1 cellular context compared by ENCODE assay signal in the genomic region with DNA sequence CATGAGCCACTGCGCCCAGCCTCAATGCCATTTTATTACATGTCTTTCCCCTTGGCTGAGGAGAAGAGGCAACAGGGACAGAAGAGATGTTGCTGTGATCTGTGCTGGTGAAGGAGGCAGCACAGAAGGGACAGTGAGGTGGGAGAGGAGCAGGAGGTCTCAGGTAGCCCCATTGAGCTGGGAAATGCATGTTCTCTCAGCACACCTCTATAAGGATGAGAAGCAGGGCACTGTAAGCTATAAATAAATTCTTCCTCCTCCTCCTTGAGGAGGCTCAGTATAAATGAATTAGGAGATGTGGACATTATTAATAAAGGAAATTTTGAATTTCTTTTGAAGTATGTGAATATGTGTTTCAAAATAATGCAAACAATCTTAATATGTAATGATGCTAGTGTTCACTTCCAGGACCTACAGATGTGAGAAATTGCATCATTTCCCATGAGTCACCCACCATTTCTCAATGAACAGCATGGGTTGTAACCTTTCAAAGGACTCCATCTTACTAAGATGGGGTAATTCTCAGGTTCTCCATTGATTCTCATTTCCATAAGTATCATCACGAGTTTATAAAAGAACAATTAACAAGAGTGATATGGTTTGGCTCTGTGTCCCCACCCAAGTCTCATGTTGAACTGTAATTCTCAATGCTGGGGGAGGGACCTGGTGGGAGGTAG.
TF ChIP-seq lines count a peak whose summit lies in the region.

No MANE protein-coding gene starts in this region.

TF ChIP-seq in IMR-90, 13 proteins besides CTCF, POLR2A, EP300 and RAD21 (continued from another document):
- TF ChIP-seq, protein P1, sequence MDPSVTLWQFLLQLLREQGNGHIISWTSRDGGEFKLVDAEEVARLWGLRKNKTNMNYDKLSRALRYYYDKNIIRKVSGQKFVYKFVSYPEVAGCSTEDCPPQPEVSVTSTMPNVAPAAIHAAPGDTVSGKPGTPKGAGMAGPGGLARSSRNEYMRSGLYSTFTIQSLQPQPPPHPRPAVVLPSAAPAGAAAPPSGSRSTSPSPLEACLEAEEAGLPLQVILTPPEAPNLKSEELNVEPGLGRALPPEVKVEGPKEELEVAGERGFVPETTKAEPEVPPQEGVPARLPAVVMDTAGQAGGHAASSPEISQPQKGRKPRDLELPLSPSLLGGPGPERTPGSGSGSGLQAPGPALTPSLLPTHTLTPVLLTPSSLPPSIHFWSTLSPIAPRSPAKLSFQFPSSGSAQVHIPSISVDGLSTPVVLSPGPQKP (IDR thresholded peaks at IDR 0.05; ENCODE audit: borderline replicate concordance, low read depth, low read length), result no peak
TF ChIP-seq in IMR-90: peak in this region for 2.
